ENCODE assay signal across 24 cellular contexts in the genomic region with DNA sequence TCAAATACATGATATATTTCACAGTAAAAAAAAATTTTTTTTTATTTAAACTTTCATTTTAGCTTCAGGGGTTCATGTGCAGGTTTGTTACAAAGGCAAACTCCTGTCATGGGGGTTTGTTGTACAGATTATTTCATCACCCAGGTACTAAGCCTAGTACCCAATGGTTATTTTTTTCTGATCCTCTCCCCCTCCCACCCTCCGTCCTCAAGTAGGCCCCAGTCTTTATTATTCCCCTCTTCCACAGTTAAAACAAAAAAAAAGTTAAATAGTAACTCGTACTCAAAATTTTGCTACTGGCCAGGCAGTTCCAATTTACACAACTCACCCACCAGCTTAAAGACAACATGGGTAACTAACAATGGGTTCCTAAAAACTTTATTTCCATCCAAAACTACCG.
DNase-seq lines count a peak whose midpoint lies in the region; ATAC-seq, FAIRE-seq and TF ChIP-seq lines count a peak whose summit lies in the region.
"Had no signal": no experiment of that assay in that cellular context is flagged by ENCODE, and none has a peak within 500 bp of the region (broad histone marks: within the 10 kb centered on the region; RNA-seq: fewer than 3 reads in every experiment).

No MANE protein-coding gene starts in this region.

- no peak for TF ChIP-seq EP300 in H1 (IDR thresholded peaks at IDR 0.05; ENCODE audit: borderline replicate concordance in 1 of 2, low read depth in 2 of 2, low read length in 2 of 2)

- H3K79me2 ChIP-seq in H1 (ENCODE audit: control insufficient read depth in 1 of 2, insufficient read depth in 2 of 2, low read length in 2 of 2) = no peaks in the 10 kb centered on the region

- H3K14ac ChIP-seq in H1 (ENCODE audit: insufficient read length) = no peak overlapping the region

- no peaks in the 10 kb centered on the region for H3K9me3 ChIP-seq in CD4-positive, alpha-beta memory T cell (ENCODE audit: control insufficient read depth in 1 of 2, low read length in 2 of 2)
- no peaks in the 10 kb centered on the region for H3K9me3 ChIP-seq in H1 (ENCODE audit: insufficient read depth in 2 of 2, low read depth in 1 of 2, low read length in 1 of 2)
- no peaks in the 10 kb centered on the region for H3K9me3 ChIP-seq in stomach smooth muscle (ENCODE audit: control insufficient read depth in 2 of 2, low read length in 2 of 2)
- H3K9me3 ChIP-seq: A549, BE2C, BLaER1, Caco-2 had no signal

- H3K79me1 ChIP-seq in H1 (ENCODE audit: low read depth, low read length) = no peaks in the 10 kb centered on the region

- no peaks in the 10 kb centered on the region for H3K23me2 ChIP-seq in H1 (ENCODE audit: low read depth, low read length)

- H3K4me1 ChIP-seq in CD4-positive, alpha-beta memory T cell (ENCODE audit: insufficient read depth, low read length) = no peaks in the 10 kb centered on the region
- H3K4me1 ChIP-seq in H1 (replicated peaks in 1 of 4; ENCODE audit: control insufficient read depth in 3 of 4, insufficient read depth in 4 of 4, low read length in 3 of 4) (no peaks in the 10 kb centered on the region), stomach smooth muscle (ENCODE audit: control insufficient read depth, insufficient read depth, low read length) (peaks cover 21% of the 10 kb centered on the region)
- H3K4me1 ChIP-seq: A549, BE2C, Caco-2 had no signal

- no peak overlapping the region for H4K91ac ChIP-seq in H1 (replicated peaks; ENCODE audit: insufficient read length, low read length)

- no peak overlapping the region for H3K4me2 ChIP-seq in H1 (ENCODE audit: insufficient read depth in 1 of 2, low read depth in 2 of 2, low read length in 2 of 2)
- H3K4me2 ChIP-seq: A549, BLaER1 had no signal

- H2BK120ac ChIP-seq in H1 (replicated peaks; ENCODE audit: low read depth, low read length) = no peak overlapping the region

- no peak overlapping the region for H3K18ac ChIP-seq in H1 (ENCODE audit: extremely low read depth, low read length)

- 83% methylated on average over 3 of the region's 3 CpGs; no CpG with 5 or more reads in 1 of the 2 experiments for WGBS in H1 (ENCODE audit: extremely low coverage in 1 of 2, insufficient coverage in 1 of 2, insufficient read length in 1 of 2, insufficient replicate concordance in 2 of 2, low coverage in 1 of 2, low lambda C conversion rate in 2 of 2, missing lambda C conversion rate in 1 of 2), 2 experiments

- no peak overlapping the region for H2BK15ac ChIP-seq in H1 (ENCODE audit: low read length)

- no peak for TF ChIP-seq RAD21 in H1 (IDR thresholded peaks at IDR 0.05 in 1 of 2, conservative IDR thresholded peaks at IDR 0.05 in 1 of 2; ENCODE audit: low read depth in 2 of 2, low read length in 2 of 2)

- no peak overlapping the region for H3K27ac ChIP-seq in CD4-positive, alpha-beta memory T cell (ENCODE audit: low read depth, low read length)
- 0 out of 2 replicates have a peak overlapping the region, but pooled peaks have one; percentile 12 for H3K27ac ChIP-seq in H1 (ENCODE audit: low read depth, low read length)
- H3K27ac ChIP-seq in stomach smooth muscle (ENCODE audit: low read length) = peak overlapping the region; percentile 70
- H3K27ac ChIP-seq: 22Rv1, A549, BLaER1 had no signal

- H3K4ac ChIP-seq in H1 (replicated peaks; ENCODE audit: insufficient read length, low read depth, low read length) = no peak overlapping the region

- H2AK5ac ChIP-seq in H1 (ENCODE audit: low read depth, low read length) = no peak overlapping the region

- H3K27ac Mint-ChIP-seq in activated T-cell treated with anti-CD3 and anti-CD28 coated beads, Interleukin-2, amount 50 U/mL, for 72 hours = peak overlapping the region; percentile 60
- peak overlapping the region in 4 of 7 donors; percentile 22 to 69 (median 38) for H3K27ac Mint-ChIP-seq in CD4-positive, alpha-beta memory T cell

- no peak overlapping the region for H3K4me3 ChIP-seq in CD4-positive, alpha-beta memory T cell (ENCODE audit: low read length in 2 of 2)
- H3K4me3 ChIP-seq in H1 (ENCODE audit: extremely low read depth in 1 of 4, insufficient read depth in 2 of 4, low read depth in 3 of 4, low read length in 4 of 4) = no peak overlapping the region
- no peak overlapping the region for H3K4me3 ChIP-seq in stomach smooth muscle (ENCODE audit: low read length in 2 of 2)
- H3K4me3 ChIP-seq: A549, BLaER1, GM12878 had no signal

- TF ChIP-seq CTCF in H1 (IDR thresholded peaks at IDR 0.05; ENCODE audit: control extremely low read depth in 1 of 3, insufficient read depth in 1 of 3, low read depth in 1 of 3, low read length in 3 of 3) = no peak

- TF ChIP-seq POLR2A in H1 (IDR thresholded peaks at IDR 0.05; ENCODE audit: control extremely low read depth in 1 of 2, low read depth in 2 of 2, low read length in 2 of 2) = no peak

- no peak overlapping the region for H2AFZ ChIP-seq in H1 (ENCODE audit: low read length)

- H3K27me3 ChIP-seq in CD4-positive, alpha-beta memory T cell (ENCODE audit: insufficient read depth, low read length) = no peaks in the 10 kb centered on the region
- H3K27me3 ChIP-seq in H1 (replicated peaks in 1 of 4; ENCODE audit: control insufficient read depth in 3 of 4, extremely low read depth in 1 of 4, insufficient read depth in 3 of 4, low read length in 3 of 4) (no peaks in the 10 kb centered on the region), stomach smooth muscle (ENCODE audit: control insufficient read depth in 1 of 2, insufficient read depth in 2 of 2, low read length in 2 of 2) (no peaks in the 10 kb centered on the region)
- H3K27me3 ChIP-seq: BE2C, BLaER1 had no signal

- H3K9me3 Mint-ChIP-seq in activated T-cell treated with anti-CD3 and anti-CD28 coated beads, Interleukin-2, amount 50 U/mL, for 72 hours = no peaks in the 10 kb centered on the region
- H3K9me3 Mint-ChIP-seq in CD4-positive, alpha-beta memory T cell = peaks cover 0 to 7% (median 1%) of the 10 kb centered on the region in 8 donors

- no peak overlapping the region for H3K56ac ChIP-seq in H1 (replicated peaks; ENCODE audit: insufficient read length, low read depth, low read length)

- DNase-seq in activated T-cell treated with anti-CD3 and anti-CD28 coated beads, Interleukin-2, amount 50 U/mL, for 72 hours = no peak
- DNase-seq in activated T-cell treated with anti-CD3 and anti-CD28 coated beads for 4 hours = no peak
- no peak for DNase-seq in CD4-positive, alpha-beta memory T cell
- no peak for DNase-seq in H1 (ENCODE audit: low read depth in 1 of 2, low spot score in 2 of 2)
- no peak for DNase-seq in AG20443 (ENCODE audit: low spot score)
- no peak for DNase-seq in GF-D8 (lab: John Stamatoyannopoulos, UW)
- no peak for DNase-seq in HK-2 (ENCODE audit: unreplicated experiment)
- DNase-seq: BE2C; C1 segment of cervical spinal cord; Caco-2; Calu3; CD4-positive, CD25-positive, alpha-beta regulatory T cell; CD8-positive, alpha-beta T cell; DMS79 treated with DMSO at 0.1 percent for 48 hours had no signal

- no peak overlapping the region for H4K8ac ChIP-seq in H1 (ENCODE audit: extremely low read depth, insufficient read depth, low read length)

- H2BK12ac ChIP-seq in H1 (ENCODE audit: low read depth, low read length) = no peak overlapping the region

- no peak for FAIRE-seq in H1 (lab: Jason Lieb, UNC)
- FAIRE-seq: A549, D721Med, G401.6, GM12878, GM12892, GM18507 had no signal

- no peak for ATAC-seq in activated T-cell treated with anti-CD3 and anti-CD28 coated beads, Interleukin-2, amount 50 U/mL, for 72 hours (replicated peaks in 1 of 2)
- ATAC-seq: A549; CD8-positive, alpha-beta T cell; GM12878 had no signal

- H3K4me1 Mint-ChIP-seq in activated T-cell treated with anti-CD3 and anti-CD28 coated beads, Interleukin-2, amount 50 U/mL, for 72 hours (ENCODE audit: low read depth) = no peaks in the 10 kb centered on the region
- no peaks in the 10 kb centered on the region for H3K4me1 Mint-ChIP-seq in CD4-positive, alpha-beta memory T cell
- H3K4me1 Mint-ChIP-seq: CD14-positive monocyte had no signal

- no peaks in the 10 kb centered on the region for H3K27me3 Mint-ChIP-seq in activated T-cell treated with anti-CD3 and anti-CD28 coated beads, Interleukin-2, amount 50 U/mL, for 72 hours (ENCODE audit: low read depth)
- H3K27me3 Mint-ChIP-seq in CD4-positive, alpha-beta memory T cell = no peaks in the 10 kb centered on the region
- H3K27me3 Mint-ChIP-seq: CD4-positive, CD25-positive, alpha-beta regulatory T cell had no signal

- H4K20me1 ChIP-seq in H1 (replicated peaks in 1 of 2; ENCODE audit: control insufficient read depth in 1 of 2, insufficient read depth in 2 of 2, low read length in 2 of 2) = no peaks in the 10 kb centered on the region
- H4K20me1 ChIP-seq: BLaER1 had no signal

- intact Hi-C loops in CD4-positive, alpha-beta memory T cell (cut with micrococcal nuclease) = no loop called here

- no peak overlapping the region for H2BK20ac ChIP-seq in H1 (ENCODE audit: low read length)

- POLR2A ChIA-PET in CD4-positive, alpha-beta memory T cell (lab: Charles Lee; ENCODE audit: partially characterized antibody) = no interaction called here
- POLR2A ChIA-PET in H1 (lab: Charles Lee; ENCODE audit: partially characterized antibody) = no interaction called here

- no peak overlapping the region for H4K5ac ChIP-seq in H1 (ENCODE audit: insufficient read length, low read depth, low read length)

- peaks cover 26% of the 10 kb centered on the region for H3K36me3 ChIP-seq in CD4-positive, alpha-beta memory T cell (ENCODE audit: insufficient read depth, low read length)
- peaks cover 9 to 46% (median 30%) of the 10 kb centered on the region in 4 experiments for H3K36me3 ChIP-seq in H1 (ENCODE audit: control insufficient read depth in 2 of 4, insufficient read depth in 4 of 4, low read length in 3 of 4)
- H3K36me3 ChIP-seq in stomach smooth muscle (ENCODE audit: control insufficient read depth in 2 of 2, insufficient read depth in 2 of 2, low read length in 2 of 2) = peaks cover 14 to 18% of the 10 kb centered on the region in 2 donors

- no peak overlapping the region for H3K23ac ChIP-seq in H1 (ENCODE audit: insufficient read length)

- peaks cover 23 to 24% of the 10 kb centered on the region in 2 donors for H3K36me3 Mint-ChIP-seq in activated T-cell treated with anti-CD3 and anti-CD28 coated beads, Interleukin-2, amount 50 U/mL, for 72 hours (ENCODE audit: insufficient read depth in 2 of 2)
- peaks cover 76 to 78% of the 10 kb centered on the region in 2 donors for H3K36me3 Mint-ChIP-seq in CD4-positive, alpha-beta memory T cell

- no peak overlapping the region for H2BK5ac ChIP-seq in H1 (ENCODE audit: low read depth, low read length)

- H3K9ac ChIP-seq in H1 (replicated peaks in 1 of 4; ENCODE audit: extremely low read depth in 1 of 4, low read depth in 3 of 4, low read length in 3 of 4) (no peak overlapping the region), stomach smooth muscle (ENCODE audit: low read length in 2 of 2) (no peak overlapping the region)
- H3K9ac ChIP-seq: BLaER1 had no signal

- no peak overlapping the region for H3K4me3 Mint-ChIP-seq in activated T-cell treated with anti-CD3 and anti-CD28 coated beads, Interleukin-2, amount 50 U/mL, for 72 hours
- no peak overlapping the region for H3K4me3 Mint-ChIP-seq in CD4-positive, alpha-beta memory T cell
- H3K4me3 Mint-ChIP-seq: CD14-positive monocyte; CD4-positive, CD25-positive, alpha-beta regulatory T cell; CD8-positive, alpha-beta T cell had no signal

- CTCF ChIA-PET in CD4-positive, alpha-beta memory T cell (lab: Charles Lee; ENCODE audit: partially characterized antibody) = no interaction called here
- CTCF ChIA-PET in H1 (lab: Charles Lee; ENCODE audit: partially characterized antibody) = interaction anchor here (1.1 to 1.5 kb wide), 2 partner anchors 47 to 190 kb away, joined by 3 to 4 read pairs; no protein-coding TSS in a partner anchor
